Comparison of ENCODE assay signal across 8 cellular contexts in the genomic region with DNA sequence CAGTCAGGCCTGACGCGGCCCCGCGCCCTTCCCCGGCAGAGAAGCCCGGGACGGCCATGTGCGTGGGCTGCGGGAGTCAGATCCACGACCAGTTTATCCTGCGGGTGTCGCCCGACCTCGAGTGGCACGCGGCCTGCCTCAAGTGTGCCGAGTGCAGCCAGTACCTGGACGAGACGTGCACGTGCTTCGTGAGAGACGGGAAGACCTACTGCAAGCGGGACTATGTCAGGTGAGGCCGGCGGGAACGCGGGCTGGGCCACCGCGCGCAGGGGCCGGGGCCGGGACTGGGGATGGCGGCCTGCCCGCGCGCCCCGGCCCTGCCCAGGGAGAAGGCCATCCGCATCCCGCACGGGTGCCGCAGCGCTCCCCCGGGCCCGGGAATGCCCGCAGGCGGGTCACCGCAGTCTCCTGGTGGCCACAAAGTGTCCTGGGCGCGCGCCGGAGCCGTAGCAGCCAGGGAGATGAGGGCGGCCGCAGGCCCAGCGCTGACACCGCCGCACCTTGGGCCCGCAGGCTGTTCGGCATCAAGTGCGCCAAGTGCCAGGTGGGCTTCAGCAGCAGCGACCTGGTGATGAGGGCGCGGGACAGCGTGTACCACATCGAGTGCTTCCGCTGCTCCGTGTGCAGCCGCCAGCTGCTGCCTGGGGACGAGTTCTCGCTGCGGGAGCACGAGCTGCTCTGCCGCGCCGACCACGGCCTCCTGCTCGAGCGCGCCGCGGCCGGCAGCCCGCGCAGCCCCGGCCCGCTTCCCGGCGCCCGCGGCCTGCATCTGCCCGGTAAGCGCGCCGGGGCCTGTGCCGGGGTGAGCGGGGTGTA. TPM values are rescaled to one million over a fixed set of nuclear protein-coding genes. Genes with fewer than 3 reads are reported as not detected.
DNase-seq lines count a peak whose midpoint lies in the region; ATAC-seq and TF ChIP-seq lines count a peak whose summit lies in the region.

No MANE protein-coding gene starts in this region.

- peaks cover 27% of the 10 kb centered on the region for H3K79me2 ChIP-seq in hepatocyte

- H3K27me3 Mint-ChIP-seq in T-cell = peaks cover 64 to 85% of the 10 kb centered on the region in 2 donors

- H3K9me2 ChIP-seq in hepatocyte (replicated peaks; ENCODE audit: insufficient read depth) = no peaks in the 10 kb centered on the region

- peaks cover 37% of the 10 kb centered on the region for H3K4me1 ChIP-seq in hepatocyte (ENCODE audit: insufficient read depth)

- H3K27me3 ChIP-seq in hepatocyte = peaks cover 96% of the 10 kb centered on the region

- POLR2A ChIA-PET in T-cell (lab: Charles Lee) = no interaction called here

- H3K4me1 Mint-ChIP-seq in T-cell = peaks cover 56 to 64% (median 60%) of the 10 kb centered on the region in 3 donors

- H2AFZ ChIP-seq in hepatocyte = no peak overlapping the region

- no peaks in the 10 kb centered on the region for H3K9me3 ChIP-seq in hepatocyte (ENCODE audit: low read depth)

- peak overlapping the region; percentile 48 to 94 (median 70) for H3K4me3 Mint-ChIP-seq in T-cell

- peak; percentile 66 for DNase-seq in activated CD8-positive, alpha-beta memory T cell treated with anti-CD3 and anti-CD28 coated beads for 24 hours
- no peak for DNase-seq in activated CD8-positive, alpha-beta memory T cell treated with anti-CD3 and anti-CD28 coated beads, Interleukin-2, amount 50 U/mL, for 48 hours
- DNase-seq in T-cell (peak in 4 of 34 experiments; percentile 11 to 26 (median 24)), hepatocyte (ENCODE audit: low spot score) (no peak), substantia nigra (lab: John Stamatoyannopoulos, UW) (no peak), left lobe of liver (ENCODE audit: low spot score) (no peak), GM19240 (ENCODE audit: insufficient read length, low spot score) (no peak)
- DNase-seq in stimulated activated naive CD8-positive, alpha-beta T cell treated with anti-CD3 and anti-CD28 coated beads, Interleukin-15, Interleukin-2, amounts not matched to agents 100 U/mL and 50 U/mL, for 24 hours = peak; percentile 21

- H3K4me2 ChIP-seq in hepatocyte = peak overlapping the region; percentile 97

- peaks cover 11% of the 10 kb centered on the region for H4K20me1 ChIP-seq in hepatocyte (ENCODE audit: insufficient read depth, poor library complexity, severe bottlenecking)

- no peaks in the 10 kb centered on the region for H3K9me3 Mint-ChIP-seq in T-cell

- ATAC-seq in T-cell (replicated peaks in 1 of 4) (peak in 3 of 4 experiments; percentile 17 to 37 (median 17)), left lobe of liver (no peak)
- ATAC-seq in stimulated activated naive CD8-positive, alpha-beta T cell treated with anti-CD3 and anti-CD28 coated beads, Interleukin-15, Interleukin-2, amounts not matched to agents 100 U/mL and 50 U/mL, for 24 hours = no peak

- H3K36me3 ChIP-seq in hepatocyte (replicated peaks; ENCODE audit: insufficient read depth, low read depth) = no peaks in the 10 kb centered on the region

- peak overlapping the region; percentile 23 for H3K27ac ChIP-seq in hepatocyte
- H3K27ac ChIP-seq in substantia nigra (ENCODE audit: low read depth, low read length, poor library complexity, severe bottlenecking) = no peak overlapping the region

- no peaks in the 10 kb centered on the region for H3K36me3 Mint-ChIP-seq in T-cell

- CTCF ChIA-PET in T-cell (lab: Charles Lee) = no interaction called here

- WGBS in hepatocyte (ENCODE audit: low lambda C conversion rate, missing lambda C conversion rate) = 3% methylated on average over 88 of the region's 96 CpGs

- H3K4me3 ChIP-seq in hepatocyte = peak overlapping the region; percentile 23

- H3K27ac Mint-ChIP-seq in T-cell = no peak overlapping the region

- no peak for TF ChIP-seq CTCF in hepatocyte (IDR thresholded peaks at IDR 0.05; ENCODE audit: poor library complexity)

RNA-seq across cellular contexts. Expression of gene ISL2, which starts 1.4 kb away (rescaled TPM):
- total RNA-seq in T-cell (under 1 TPM in 3 of 5 donors, not detected in 2; 0.23 to 0.44 (median 0.26) TPM), hepatocyte (3.9 and 5.3 TPM in 2 replicates), left lobe of liver (not detected)
- polyA plus RNA-seq in hepatocyte = 3.3 and 4.7 TPM in 2 replicates

RNA-seq across cellular contexts. Expression of gene ETFA, which starts 26.7 kb away (rescaled TPM):
- total RNA-seq in T-cell (10 to 100 TPM; 34.6 to 53.9 (median 50.4) TPM), hepatocyte (154 and 175 TPM in 2 replicates), left lobe of liver (291 TPM)
- 185 and 193 TPM in 2 replicates for polyA plus RNA-seq in hepatocyte

Comparison
In these comparisons a context has a peak if more than half of its experiments do, and no peak if none do; other contexts are left out.
1. DNase-seq: peak in activated CD8-positive, alpha-beta memory T cell treated with anti-CD3 and anti-CD28 coated beads for 24 hours (single experiment) and stimulated activated naive CD8-positive, alpha-beta T cell treated with anti-CD3 and anti-CD28 coated beads, Interleukin-15, Interleukin-2, amounts not matched to agents 100 U/mL and 50 U/mL, for 24 hours (single experiment); none in activated CD8-positive, alpha-beta memory T cell treated with anti-CD3 and anti-CD28 coated beads, Interleukin-2, amount 50 U/mL, for 48 hours (single experiment), hepatocyte (single experiment), substantia nigra (0 of 49), left lobe of liver (single experiment) and GM19240 (single experiment).
2. ATAC-seq: peak in T-cell (3 of 4); none in stimulated activated naive CD8-positive, alpha-beta T cell treated with anti-CD3 and anti-CD28 coated beads, Interleukin-15, Interleukin-2, amounts not matched to agents 100 U/mL and 50 U/mL, for 24 hours (single experiment) and left lobe of liver (single experiment).